19 cellular contexts compared by ENCODE assay signal in the genomic region with DNA sequence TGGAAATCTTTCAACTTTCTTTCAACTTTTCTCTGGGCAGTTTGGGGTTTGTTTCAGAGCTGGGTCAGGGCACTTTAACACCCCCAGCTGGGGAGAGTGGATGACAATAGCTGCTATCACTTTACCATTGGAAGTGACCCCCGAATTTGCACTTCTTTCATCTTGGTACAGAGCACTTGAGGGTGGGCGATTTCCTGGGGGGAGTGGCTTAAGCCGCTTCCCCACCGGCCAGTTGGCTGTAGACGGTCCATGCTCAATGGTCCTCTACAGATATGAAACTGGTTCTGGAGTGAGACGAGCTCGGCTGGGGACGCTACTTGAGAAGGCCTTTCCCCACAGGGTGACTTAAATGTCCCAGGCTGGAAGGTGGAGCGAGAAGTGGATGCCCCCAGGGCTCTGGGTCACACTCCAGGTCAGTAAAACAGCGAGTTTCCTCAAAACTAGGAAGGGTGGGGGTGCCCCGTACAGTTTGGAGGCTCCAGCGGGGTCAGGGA. TPM values are rescaled to one million over a fixed set of nuclear protein-coding genes. Genes with fewer than 3 reads are reported as not detected.
DNase-seq lines count a peak whose midpoint lies in the region; ATAC-seq and TF ChIP-seq lines count a peak whose summit lies in the region.
"Had no signal": no experiment of that assay in that cellular context is flagged by ENCODE, and none has a peak within 500 bp of the region (broad histone marks: within the 10 kb centered on the region; RNA-seq: fewer than 3 reads in every experiment).

A gene with protein sequence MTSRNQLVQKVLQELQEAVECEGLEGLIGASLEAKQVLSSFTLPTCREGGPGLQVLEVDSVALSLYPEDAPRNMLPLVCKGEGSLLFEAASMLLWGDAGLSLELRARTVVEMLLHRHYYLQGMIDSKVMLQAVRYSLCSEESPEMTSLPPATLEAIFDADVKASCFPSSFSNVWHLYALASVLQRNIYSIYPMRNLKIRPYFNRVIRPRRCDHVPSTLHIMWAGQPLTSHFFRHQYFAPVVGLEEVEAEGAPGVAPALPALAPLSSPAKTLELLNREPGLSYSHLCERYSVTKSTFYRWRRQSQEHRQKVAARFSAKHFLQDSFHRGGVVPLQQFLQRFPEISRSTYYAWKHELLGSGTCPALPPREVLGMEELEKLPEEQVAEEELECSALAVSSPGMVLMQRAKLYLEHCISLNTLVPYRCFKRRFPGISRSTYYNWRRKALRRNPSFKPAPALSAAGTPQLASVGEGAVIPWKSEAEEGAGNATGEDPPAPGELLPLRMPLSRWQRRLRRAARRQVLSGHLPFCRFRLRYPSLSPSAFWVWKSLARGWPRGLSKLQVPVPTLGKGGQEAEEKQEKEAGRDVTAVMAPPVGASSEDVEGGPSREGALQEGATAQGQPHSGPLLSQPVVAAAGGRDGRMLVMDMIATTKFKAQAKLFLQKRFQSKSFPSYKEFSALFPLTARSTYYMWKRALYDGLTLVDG (plus strand): TSS at position 231 of the 494 bp plus-strand sequence. CDS start 8,313 bp downstream, outside the sequence.

- DNase-seq in AG08396 (ENCODE audit: low spot score): peak; percentile 3
- DNase-seq in hepatocyte (ENCODE audit: low spot score): no peak
- peak; percentile 79 for DNase-seq in mesendoderm
- DNase-seq in activated naive CD4-positive, alpha-beta T cell treated with anti-CD3 and anti-CD28 coated beads, Interleukin-2, amount 50 U/mL, for 16 hours: no peak
- DNase-seq in foreskin fibroblast: no peak
- DNase-seq in SKM-1 treated with dmso at 0.1 percent for 144 hours (lab: John Stamatoyannopoulos, UW; ENCODE audit: unreplicated experiment): no peak
- DNase-seq: 8988T, DMS153, EL, NCI-H1105 treated with DMSO at 0.1 percent for 48 hours, NCI-H2029, NCI-H2171 treated with DMSO at 0.1 percent for 48 hours, NCI-H510A had no signal

- H2BK120ac ChIP-seq in mesendoderm (ENCODE audit: low read depth, low read length): peak within 1 kb of the TSS; percentile 84

- H3K18ac ChIP-seq in mesendoderm (ENCODE audit: low read length): peak within 1 kb of the TSS; percentile 81

- peak within 1 kb of the TSS; percentile 17 for H4K5ac ChIP-seq in mesendoderm (ENCODE audit: low read length)

- no peak within 1 kb of the TSS for H2AFZ ChIP-seq in hepatocyte

- no peak within 1 kb of the TSS for H2BK15ac ChIP-seq in mesendoderm (replicated peaks; ENCODE audit: low read depth)

- H3K27ac ChIP-seq in HUES6 (ENCODE audit: low read depth, low read length): peak within 1 kb of the TSS; percentile 99
- H3K27ac ChIP-seq in hepatocyte: peak within 1 kb of the TSS; percentile 46
- peak within 1 kb of the TSS; percentile 96 for H3K27ac ChIP-seq in mesendoderm (ENCODE audit: low read depth, low read length)
- H3K27ac ChIP-seq: BLaER1 treated with 17β-estradiol and CSF1 and Interleukin-3, amounts not matched to agents 10 nM and 100 nM; HL-60 had no signal

- H3K79me2 ChIP-seq in hepatocyte: no peaks in the 10 kb centered on the region
- peaks cover 50% of the 10 kb centered on the region for H3K79me2 ChIP-seq in mesendoderm (ENCODE audit: control insufficient read depth, insufficient read depth, low read length)

- peak within 1 kb of the TSS; percentile 89 for H2AK5ac ChIP-seq in mesendoderm (ENCODE audit: low read length)

- H4K20me1 ChIP-seq in hepatocyte (ENCODE audit: insufficient read depth, poor library complexity, severe bottlenecking): no peaks in the 10 kb centered on the region
- H4K20me1 ChIP-seq: BLaER1 treated with 17β-estradiol and CSF1 and Interleukin-3, amounts not matched to agents 10 nM and 100 nM had no signal

- peak within 1 kb of the TSS; percentile 43 for H3K4me2 ChIP-seq in hepatocyte
- peak within 1 kb of the TSS; percentile 84 for H3K4me2 ChIP-seq in mesendoderm (ENCODE audit: low read length)

- H3K79me1 ChIP-seq in mesendoderm (ENCODE audit: low read length): no peaks in the 10 kb centered on the region

- H3K9me3 ChIP-seq in HUES6 (ENCODE audit: control insufficient read depth, insufficient read depth, low read depth, low read length) (no peaks in the 10 kb centered on the region), hepatocyte (ENCODE audit: low read depth) (no peaks in the 10 kb centered on the region)
- H3K9me3 ChIP-seq: BLaER1 treated with 17β-estradiol and CSF1 and Interleukin-3, amounts not matched to agents 10 nM and 100 nM had no signal

- peak within 1 kb of the TSS; percentile 95 for H3K23ac ChIP-seq in mesendoderm (ENCODE audit: low read length)

- H4K8ac ChIP-seq in mesendoderm (ENCODE audit: low read depth, low read length): peak within 1 kb of the TSS; percentile 44

- H3K9me2 ChIP-seq in hepatocyte (replicated peaks; ENCODE audit: insufficient read depth): no peaks in the 10 kb centered on the region

- H3K36me3 ChIP-seq in HUES6 (ENCODE audit: control insufficient read depth, insufficient read depth, low read length): peaks cover 13% of the 10 kb centered on the region
- H3K36me3 ChIP-seq in hepatocyte (replicated peaks; ENCODE audit: insufficient read depth, low read depth): no peaks in the 10 kb centered on the region
- no peaks in the 10 kb centered on the region for H3K36me3 ChIP-seq in mesendoderm (ENCODE audit: control insufficient read depth, insufficient read depth, low read length)
- H3K36me3 ChIP-seq: BLaER1 treated with 17β-estradiol and CSF1 and Interleukin-3, amounts not matched to agents 10 nM and 100 nM had no signal

- H3K4me1 ChIP-seq in HUES6 (ENCODE audit: control insufficient read depth, insufficient read depth, low read length) (peaks cover 39% of the 10 kb centered on the region), hepatocyte (ENCODE audit: insufficient read depth) (peaks cover 15% of the 10 kb centered on the region), mesendoderm (ENCODE audit: control insufficient read depth, low read depth, low read length) (peaks cover 8% of the 10 kb centered on the region)

- no peak for ATAC-seq in HG03135 (IDR thresholded peaks at IDR 0.05; ENCODE audit: unreplicated experiment)
- ATAC-seq: HCT116, HepG2 had no signal

- H3K4ac ChIP-seq in mesendoderm (ENCODE audit: low read depth, low read length): peak within 1 kb of the TSS; percentile 99

- no peak for TF ChIP-seq CTCF in hepatocyte (IDR thresholded peaks at IDR 0.05; ENCODE audit: poor library complexity)
- no peak for TF ChIP-seq CTCF in foreskin fibroblast (IDR thresholded peaks at IDR 0.05; ENCODE audit: low read depth, low read length)

- peak within 1 kb of the TSS; percentile 99 for H3K9ac ChIP-seq in HUES6 (ENCODE audit: low read length)
- peak within 1 kb of the TSS; percentile 73 for H3K9ac ChIP-seq in mesendoderm (ENCODE audit: low read length)
- H3K9ac ChIP-seq: BLaER1 treated with 17β-estradiol and CSF1 and Interleukin-3, amounts not matched to agents 10 nM and 100 nM had no signal

- H2BK5ac ChIP-seq in mesendoderm (ENCODE audit: low read length): peak within 1 kb of the TSS; percentile 100

- H3K4me3 ChIP-seq in HUES6 (ENCODE audit: low read depth, low read length) (peak within 1 kb of the TSS; percentile 83), hepatocyte (no peak within 1 kb of the TSS), mesendoderm (ENCODE audit: low read length) (peak within 1 kb of the TSS; percentile 91), foreskin fibroblast (ENCODE audit: low read depth in 1 of 2, low read length in 2 of 2) (no peak within 1 kb of the TSS)
- H3K4me3 ChIP-seq: BLaER1 treated with 17β-estradiol and CSF1 and Interleukin-3, amounts not matched to agents 10 nM and 100 nM had no signal

- WGBS in hepatocyte (ENCODE audit: low lambda C conversion rate, missing lambda C conversion rate): 47% methylated on average over 12 of the region's 12 CpGs
- no CpG with 5 or more reads among the region's 12 CpGs for WGBS in mesendoderm (ENCODE audit: extremely low coverage, insufficient coverage, low lambda C conversion rate)

- no peaks in the 10 kb centered on the region for H3K27me3 ChIP-seq in HUES6 (ENCODE audit: control insufficient read depth, insufficient read depth, low read length)
- peaks cover 3% of the 10 kb centered on the region for H3K27me3 ChIP-seq in hepatocyte
- H3K27me3 ChIP-seq in mesendoderm (ENCODE audit: insufficient read depth, low read length, poor library complexity): no peaks in the 10 kb centered on the region
- H3K27me3 ChIP-seq: BLaER1 treated with 17β-estradiol and CSF1 and Interleukin-3, amounts not matched to agents 10 nM and 100 nM had no signal

- H3K56ac ChIP-seq in mesendoderm (ENCODE audit: low read length): peak within 1 kb of the TSS; percentile 100

RNA-seq across cellular contexts. Expression of the gene that starts here (rescaled TPM):
- 0.13 TPM in 1 of 2 replicates, not detected in the other for total RNA-seq in hepatocyte
- polyA plus RNA-seq in hepatocyte: 0.35 TPM in 1 of 2 replicates, not detected in the other
- polyA plus RNA-seq in mesendoderm (2013, experiment 1 of 2): 135 TPM
- 136 TPM for polyA plus RNA-seq in mesendoderm (2013, experiment 2 of 2)
- total RNA-seq: HepG2 had no signal
- polyA plus RNA-seq: HepG2 had no signal

Comparison
In these comparisons a context has a peak if more than half of its experiments do, and no peak if none do; other contexts are left out.
1. DNase-seq: peak in AG08396 (single experiment) and mesendoderm (single experiment); none in hepatocyte (single experiment), activated naive CD4-positive, alpha-beta T cell treated with anti-CD3 and anti-CD28 coated beads, Interleukin-2, amount 50 U/mL, for 16 hours (single experiment), foreskin fibroblast (0 of 2) and SKM-1 treated with dmso at 0.1 percent for 144 hours (single experiment).
2. H3K27ac ChIP-seq: peak in every context shown above with its lines; median percentile 99 in HUES6; 96 in mesendoderm; 46 in hepatocyte.
3. H3K4me3 ChIP-seq: peak in HUES6 (single experiment) and mesendoderm (single experiment); none in hepatocyte (single experiment) and foreskin fibroblast (0 of 2).